In genomic region chr20:17959257-17959627, GRCh38 we compare ENCODE assay signal across 9 cellular contexts. TPM values are rescaled to one million over a fixed set of nuclear protein-coding genes. Genes with fewer than 3 reads are reported as not detected.
DNase-seq lines count a peak whose midpoint lies in the region; ATAC-seq, FAIRE-seq and TF ChIP-seq lines count a peak whose summit lies in the region.
"Had no signal": no experiment of that assay in that cellular context is flagged by ENCODE, and none has a peak within 500 bp of the region (broad histone marks: within the 10 kb centered on the region; RNA-seq: fewer than 3 reads in every experiment).

No MANE protein-coding gene starts in this region.

- FAIRE-seq in GM12878 (lab: Jason Lieb, UNC), result no peak

- TF ChIP-seq RAD21 in GM12878 (IDR thresholded peaks at IDR 0.05; ENCODE audit: insufficient read depth, low read depth, low read length), result no peak

- H4K20me1 ChIP-seq in GM12878 (ENCODE audit: control insufficient read depth, insufficient read depth), result peaks cover 10% of the 10 kb centered on the region

- DNase-seq in CD8-positive, alpha-beta memory T cell, result no peak
- no peak for DNase-seq in GM12878 (ENCODE audit: low read depth, low spot score)
- DNase-seq in nephron progenitor cell, result no peak
- no peak for DNase-seq in activated CD4-positive, alpha-beta T cell treated with anti-CD3 and anti-CD28 coated beads, Interleukin-2, amount 50 U/mL, for 4 hours
- DNase-seq in activated CD8-positive, alpha-beta memory T cell treated with anti-CD3 and anti-CD28 coated beads, Interleukin-2, amount 50 U/mL, for 48 hours, result no peak
- DNase-seq: anterior cingulate cortex had no signal

- TF ChIP-seq POLR2A in GM12878 (IDR thresholded peaks at IDR 0.05; ENCODE audit: low read depth, low read length), result no peak

- H3K4me1 Mint-ChIP-seq in CD8-positive, alpha-beta memory T cell, result peaks cover 77 to 89% (median 84%) of the 10 kb centered on the region in 3 donors
- peaks cover 66% of the 10 kb centered on the region for H3K4me1 Mint-ChIP-seq in nephron progenitor cell

- H3K4me3 ChIP-seq in CD8-positive, alpha-beta memory T cell (ENCODE audit: low read length), result peak overlapping the region; percentile 28
- peak overlapping the region; percentile 86; the same call in 1 of the 2 replicates for H3K4me3 ChIP-seq in GM12878

- no TSS peak for BruUV-seq in GM12878 (replicated peaks; lab: Mats Ljungman, UMichigan)

- POLR2A ChIA-PET in CD8-positive, alpha-beta memory T cell (lab: Charles Lee), result no interaction called here
- POLR2A ChIA-PET in GM12878 (lab: Charles Lee), result interaction anchor here (0.6 to 4.8 kb wide), 4 partner anchors 7 to 45 kb away, joined by 3 to 74 read pairs (median 21); partner anchors contain the start of genes MGME1 and SNX5

- CTCF ChIA-PET in CD8-positive, alpha-beta memory T cell (lab: Charles Lee), result interaction anchor here (1.2 to 1.9 kb wide), 3 partner anchors 10 to 38 kb away, joined by 3 to 5 read pairs (median 5); no protein-coding TSS in a partner anchor
- CTCF ChIA-PET in GM12878 (lab: Yijun Ruan, JAX), result interaction anchor here (0.9 to 8.9 kb wide), 12 partner anchors 9 to 454 kb away, joined by 3 to 88 read pairs (median 4); partner anchors contain the start of genes MGME1, RRBP1 and SNX5

- SMC1A ChIA-PET in GM12878 (lab: Charles Lee; ENCODE audit: uncharacterized antibody, unreplicated experiment), result interaction anchor here (1.0 to 5.7 kb wide), 12 partner anchors 10 to 329 kb away, joined by 3 to 41 read pairs (median 5); partner anchors contain the start of genes MGME1, RRBP1, SNX5 and ZNF133

- in situ Hi-C loops in GM12878 (cut with MboI), result no loop called here

- no peak for TF ChIP-seq CTCF in GM12878 (IDR thresholded peaks at IDR 0.05 in 2 of 3, conservative IDR thresholded peaks at IDR 0.05 in 1 of 3; ENCODE audit: control insufficient read depth in 2 of 3, extremely low read depth in 1 of 3, insufficient read depth in 1 of 3, low read depth in 3 of 3, low read length in 3 of 3)
- TF ChIP-seq CTCF in nephron progenitor cell (IDR thresholded peaks at IDR 0.05), result no peak

- peak overlapping the region; percentile 73 for H3K4me2 ChIP-seq in GM12878 (ENCODE audit: control insufficient read depth, insufficient read depth)

- H3K9me3 Mint-ChIP-seq in CD8-positive, alpha-beta memory T cell, result no peaks in the 10 kb centered on the region
- peaks cover 4% of the 10 kb centered on the region for H3K9me3 Mint-ChIP-seq in nephron progenitor cell

- H3K79me2 ChIP-seq in GM12878 (ENCODE audit: control insufficient read depth, insufficient read depth, low read length), result peaks cover 100% of the 10 kb centered on the region

- peaks cover 21% of the 10 kb centered on the region for H3K36me3 ChIP-seq in CD8-positive, alpha-beta memory T cell (ENCODE audit: insufficient read depth, low read length)
- peaks cover 3 to 17% of the 10 kb centered on the region in 2 experiments for H3K36me3 ChIP-seq in GM12878 (ENCODE audit: control insufficient read depth in 2 of 2, insufficient read depth in 2 of 2, low read length in 1 of 2)

- no peak for TF ChIP-seq EP300 in GM12878 (IDR thresholded peaks at IDR 0.05; ENCODE audit: borderline replicate concordance in 1 of 2, control insufficient read depth in 1 of 2, low read depth in 2 of 2, low read length in 2 of 2)

- peaks cover 4 to 33% (median 11%) of the 10 kb centered on the region in 3 donors for H3K36me3 Mint-ChIP-seq in CD8-positive, alpha-beta memory T cell
- peaks cover 92% of the 10 kb centered on the region for H3K36me3 Mint-ChIP-seq in nephron progenitor cell (ENCODE audit: low read depth)

- peak overlapping the region; percentile 35 to 95 (median 82) for H3K27ac Mint-ChIP-seq in CD8-positive, alpha-beta memory T cell
- H3K27ac Mint-ChIP-seq in nephron progenitor cell, result peak overlapping the region; percentile 80

- ATAC-seq in HG02588 (IDR thresholded peaks at IDR 0.05; ENCODE audit: unreplicated experiment) (peak; percentile 34), GM12878 (peak; percentile 2), HG02885 (IDR thresholded peaks at IDR 0.05; ENCODE audit: poor library complexity, unreplicated experiment) (no peak), GM21367 (IDR thresholded peaks at IDR 0.05; ENCODE audit: unreplicated experiment) (no peak)

- no peaks in the 10 kb centered on the region for H3K27me3 Mint-ChIP-seq in CD8-positive, alpha-beta memory T cell
- no peaks in the 10 kb centered on the region for H3K27me3 Mint-ChIP-seq in nephron progenitor cell (ENCODE audit: low read depth, poor library complexity)

- no peaks in the 10 kb centered on the region for H3K27me3 ChIP-seq in CD8-positive, alpha-beta memory T cell (ENCODE audit: insufficient read depth, low read length, poor library complexity, severe bottlenecking)
- H3K27me3 ChIP-seq in GM12878 (replicated peaks in 1 of 2; ENCODE audit: control insufficient read depth in 2 of 2, insufficient read depth in 2 of 2, low read length in 1 of 2), result no peaks in the 10 kb centered on the region

- 13% methylated on average over 5 of the region's 5 CpGs for WGBS in GM12878 (ENCODE audit: insufficient coverage, insufficient replicate concordance, low lambda C conversion rate, missing lambda C conversion rate)

- H3K27ac ChIP-seq in CD8-positive, alpha-beta memory T cell (ENCODE audit: low read depth, low read length), result peak overlapping the region; percentile 29
- peak overlapping the region; percentile 54 for H3K27ac ChIP-seq in GM12878 (ENCODE audit: control insufficient read depth, insufficient read depth)

- H3K9me3 ChIP-seq in CD8-positive, alpha-beta memory T cell (ENCODE audit: low read length), result no peaks in the 10 kb centered on the region
- H3K9me3 ChIP-seq in GM12878 (replicated peaks; ENCODE audit: control insufficient read depth, insufficient read depth, low read length), result no peaks in the 10 kb centered on the region

- peak overlapping the region; percentile 13 to 66 (median 44) for H3K4me3 Mint-ChIP-seq in CD8-positive, alpha-beta memory T cell
- H3K4me3 Mint-ChIP-seq in nephron progenitor cell, result no peak overlapping the region

- no peak overlapping the region for H2AFZ ChIP-seq in GM12878 (ENCODE audit: control insufficient read depth, low read depth, low read length)

- peaks cover 58% of the 10 kb centered on the region for H3K4me1 ChIP-seq in CD8-positive, alpha-beta memory T cell (ENCODE audit: insufficient read depth, low read length)
- peaks cover 44% of the 10 kb centered on the region for H3K4me1 ChIP-seq in GM12878 (ENCODE audit: control insufficient read depth, insufficient read depth, low read length)

- intact Hi-C loops in GM12878 (cut with micrococcal nuclease; ENCODE audit: unreplicated experiment), result loop anchor here (5.0 kb wide), 1 partner anchor 33 kb away; no protein-coding TSS in a partner anchor

- H3K9ac ChIP-seq in GM12878 (ENCODE audit: control insufficient read depth, insufficient read depth, low read length), result peak overlapping the region; percentile 10; the same call in 1 of the 2 replicates

- RAD21 ChIA-PET in GM12878 (lab: Charles Lee; ENCODE audit: unreplicated experiment), result interaction anchor here (0.8 to 2.6 kb wide), 9 partner anchors 10 to 277 kb away, joined by 3 to 31 read pairs (median 5); partner anchors contain the start of genes MGME1 and SNX5

TF ChIP-seq in GM12878, 131 proteins besides CTCF, POLR2A, EP300 and RAD21 (continues in another document):
- TF ChIP-seq MYB (IDR thresholded peaks at IDR 0.05; ENCODE audit: borderline replicate concordance, low read depth, low read length), result no peak
- 0 out of 4 replicates have a peak, but pooled peaks of 1 of the 2 experiments have one; percentile 1 for TF ChIP-seq IKZF2 (IDR thresholded peaks at IDR 0.05)
- no peak for TF ChIP-seq DPF2 (IDR thresholded peaks at IDR 0.05)
- TF ChIP-seq FOXK2 (IDR thresholded peaks at IDR 0.05), result no peak
- no peak for TF ChIP-seq POLR2AphosphoS2 (IDR thresholded peaks at IDR 0.05; ENCODE audit: low read depth, low read length)

RNA-seq across cellular contexts. Expression of gene SNX5, which starts 9.4 kb away (rescaled TPM):
- total RNA-seq in CD8-positive, alpha-beta memory T cell, result 100 to 1,000 TPM; 174 to 191 TPM
- 89.0 TPM for polyA plus RNA-seq in CD8-positive, alpha-beta memory T cell
- 632 and 668 TPM in 2 replicates for total RNA-seq in GM12878 (2013; cell fraction: nucleolus; rRNA removed)
- total RNA-seq in GM12878 (2014; rRNA removed), result 254 and 275 TPM in 2 replicates
- 303 and 316 TPM in 2 replicates for total RNA-seq in GM12878 (2014; rRNA removed; fragmentation: Illumina TruSeq; extraction: Trizol)
- total RNA-seq in GM12878 (2021), result 216 and 236 TPM in 2 replicates
- 155 TPM for polyA plus RNA-seq in GM12878 (2011; ENCODE audit: low read depth)
- 288 and 497 TPM in 2 replicates for polyA plus RNA-seq in GM12878 (2011; rRNA removed)
- polyA plus RNA-seq in GM12878 (2011; cell fraction: cytosol; rRNA removed), result 153 and 185 TPM in 2 replicates
- 284 and 322 TPM in 2 replicates for polyA plus RNA-seq in GM12878 (2011; cell fraction: nucleus; rRNA removed)
- polyA plus RNA-seq in GM12878 (2012), result 206 and 209 TPM in 2 replicates
- polyA plus RNA-seq in GM12878 (2014; fragmentation: Illumina TruSeq; extraction: Trizol), result 301 and 362 TPM in 2 replicates
- polyA plus RNA-seq in GM12878 (2014; fragmentation: Nextera tagmentation; extraction: Ambion mirVana), result 100 to 1,000 TPM in 1 of 2 experiments, 10 to 100 TPM in 1; 92.9 to 152 TPM
- 242 and 292 TPM in 2 replicates for polyA plus RNA-seq in GM12878 (2014; rRNA removed)
- 100 to 1,000 TPM; 154 to 178 TPM for polyA plus RNA-seq in GM12878 (2016; fragmentation: Nextera tagmentation; extraction: Ambion mirVana)
- 166 and 193 TPM in 2 replicates for polyA minus RNA-seq in GM12878 (2011; rRNA and poly(A)+ RNA removed)
- 77.5 and 93.6 TPM in 2 replicates for polyA minus RNA-seq in GM12878 (2011; cell fraction: cytosol; rRNA and poly(A)+ RNA removed)
- 192 and 319 TPM in 2 replicates for polyA minus RNA-seq in GM12878 (2011; cell fraction: nucleus; rRNA and poly(A)+ RNA removed)

RNA-seq across cellular contexts. Expression of gene MGME1, which starts 9.6 kb away (rescaled TPM):
- 10 to 100 TPM; 29.2 to 31.8 TPM for total RNA-seq in CD8-positive, alpha-beta memory T cell
- 11.9 TPM for polyA plus RNA-seq in CD8-positive, alpha-beta memory T cell
- 31.0 and 35.6 TPM in 2 replicates for total RNA-seq in GM12878 (2013; cell fraction: nucleolus; rRNA removed)
- total RNA-seq in GM12878 (2014; rRNA removed) (15.7 and 18.0 TPM in 2 replicates), GM12878 (2014; rRNA removed; fragmentation: Illumina TruSeq; extraction: Trizol) (33.6 and 33.7 TPM in 2 replicates), GM12878 (2021) (26.8 and 27.6 TPM in 2 replicates)
- polyA plus RNA-seq in GM12878 (2011; ENCODE audit: low read depth), result 24.8 TPM
- polyA plus RNA-seq in GM12878 (2011; rRNA removed) (35.2 and 46.4 TPM in 2 replicates), GM12878 (2014; fragmentation: Illumina TruSeq; extraction: Trizol) (44.8 and 48.9 TPM in 2 replicates), GM12878 (2014; fragmentation: Nextera tagmentation; extraction: Ambion mirVana) (10 to 100 TPM; 13.4 to 14.1 TPM), GM12878 (2014; rRNA removed) (21.2 and 24.7 TPM in 2 replicates), GM12878 (2016; fragmentation: Nextera tagmentation; extraction: Ambion mirVana) (10 to 100 TPM; 37.9 to 40.8 TPM)
- 16.6 and 18.2 TPM in 2 replicates for polyA plus RNA-seq in GM12878 (2011; cell fraction: cytosol; rRNA removed)
- 15.8 and 17.2 TPM in 2 replicates for polyA plus RNA-seq in GM12878 (2011; cell fraction: nucleus; rRNA removed)
- 23.4 and 24.9 TPM in 2 replicates for polyA plus RNA-seq in GM12878 (2012)
- 23.3 and 27.0 TPM in 2 replicates for polyA minus RNA-seq in GM12878 (2011; rRNA and poly(A)+ RNA removed)
- 14.6 and 16.2 TPM in 2 replicates for polyA minus RNA-seq in GM12878 (2011; cell fraction: cytosol; rRNA and poly(A)+ RNA removed)
- polyA minus RNA-seq in GM12878 (2011; cell fraction: nucleus; rRNA and poly(A)+ RNA removed), result 18.8 and 21.9 TPM in 2 replicates

Comparison
In these comparisons a context has a peak if more than half of its experiments do, and no peak if none do; other contexts are left out.
1. ATAC-seq: peak in HG02588 (single experiment) and GM12878 (single experiment); none in HG02885 (single experiment) and GM21367 (single experiment).